ENCODE assay signal across 8 cellular contexts in the genomic region with DNA sequence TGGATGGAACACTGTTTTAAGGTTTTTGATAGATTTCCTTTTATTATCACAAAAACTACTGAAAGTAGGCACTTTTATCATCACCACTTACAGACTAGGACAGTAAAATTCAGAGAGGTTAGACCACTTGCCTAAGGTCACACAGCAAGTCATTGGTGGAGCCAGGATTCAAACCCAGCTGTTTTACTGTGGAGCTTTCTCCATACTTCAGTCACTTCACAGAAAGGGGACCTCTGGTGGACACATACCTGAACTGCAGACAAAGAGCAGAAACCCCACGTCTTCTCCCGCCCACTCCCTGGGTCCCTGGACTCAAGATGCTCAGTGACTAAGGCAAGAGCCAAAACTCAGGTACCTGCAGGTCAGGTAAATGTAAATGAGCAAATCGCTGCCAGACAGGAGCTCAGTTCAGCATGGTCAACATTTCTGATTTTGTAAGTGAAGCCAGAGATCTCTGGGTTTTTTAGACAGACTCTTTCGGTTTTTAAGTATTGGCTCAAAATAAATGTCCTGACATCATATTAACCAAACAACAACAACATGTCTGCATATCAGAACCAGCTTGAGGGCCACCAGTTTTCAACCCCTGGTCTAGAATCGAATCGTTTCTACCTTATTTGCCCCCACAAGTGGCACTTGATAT.
A peak's percentile ranks its signal among the peaks of the same experiment; 100 is the strongest.
DNase-seq lines count a peak whose midpoint lies in the region; ATAC-seq and TF ChIP-seq lines count a peak whose summit lies in the region.

No MANE protein-coding gene starts in this region.

- H3K9me3 Mint-ChIP-seq in CD14-positive monocyte (peaks cover 3 to 19% (median 10%) of the 10 kb centered on the region in 7 donors), GM23338 (no peaks in the 10 kb centered on the region; the same call in 1 of the 3 replicates)
- H3K9me3 Mint-ChIP-seq in activated T-cell treated with anti-CD3 and anti-CD28 coated beads, Interleukin-2, amount 50 U/mL, for 72 hours: peaks cover 0 to 4% of the 10 kb centered on the region in 2 donors

- no peak overlapping the region for H3K27ac ChIP-seq in GM23338 (ENCODE audit: low read depth)
- H3K27ac ChIP-seq in OCI-LY3 (ENCODE audit: low read length): no peak overlapping the region

- intact Hi-C loops in CD14-positive monocyte (cut with micrococcal nuclease): no loop called here
- intact Hi-C loops in head of caudate nucleus (cut with DNase I): no loop called here

- H3K27me3 ChIP-seq in GM23338 (ENCODE audit: insufficient read depth) (no peaks in the 10 kb centered on the region), OCI-LY3 (ENCODE audit: low read depth, low read length) (no peaks in the 10 kb centered on the region)

- TF ChIP-seq CTCF in CD14-positive monocyte (IDR thresholded peaks at IDR 0.05) (peak; percentile 74), GM23338 (conservative IDR thresholded peaks at IDR 0.05; ENCODE audit: low read depth in 2 of 2) (peak; percentile 66 to 72), OCI-LY3 (IDR thresholded peaks at IDR 0.05; ENCODE audit: low read depth, low read length) (peak; percentile 64)

- H3K9me3 ChIP-seq in OCI-LY3 (ENCODE audit: insufficient read depth, low read length): no peaks in the 10 kb centered on the region

- H3K36me3 ChIP-seq in GM23338 (ENCODE audit: insufficient read depth) (no peaks in the 10 kb centered on the region), OCI-LY3 (replicated peaks; ENCODE audit: low read depth, low read length) (no peaks in the 10 kb centered on the region)

- DNase-seq in CD14-positive monocyte (ENCODE audit: low spot score): no peak
- DNase-seq in GM23338 (ENCODE audit: low spot score): peak; percentile 91
- peak; percentile 61 to 67 for DNase-seq in activated T-cell treated with anti-CD3 and anti-CD28 coated beads, Interleukin-2, amount 50 U/mL, for 72 hours
- DNase-seq in head of caudate nucleus: peak in 27 of 42 donors; percentile 14 to 70 (median 42)
- peak; percentile 78 for DNase-seq in stimulated activated CD4-positive, alpha-beta T cell treated with anti-CD3 and anti-CD28 coated beads, Interleukin-15, amount 100 ng/mL, for 24 hours

- no peak overlapping the region for H3K4me2 ChIP-seq in GM23338
- H3K4me2 ChIP-seq in OCI-LY3 (ENCODE audit: low read length): no peak overlapping the region

- H3F3A ChIP-seq in GM23338 (replicated peaks; ENCODE audit: low read depth): no peaks in the 10 kb centered on the region

- H3K27me3 Mint-ChIP-seq in CD14-positive monocyte (ENCODE audit: low read depth in 3 of 3) (peaks cover 1 to 6% (median 4%) of the 10 kb centered on the region in 3 donors), GM23338 (ENCODE audit: insufficient read depth, low read depth, poor library complexity) (peaks cover 5% of the 10 kb centered on the region)
- peaks cover under 1% of the 10 kb centered on the region for H3K27me3 Mint-ChIP-seq in activated T-cell treated with anti-CD3 and anti-CD28 coated beads, Interleukin-2, amount 50 U/mL, for 72 hours (ENCODE audit: low read depth)

- no peaks in the 10 kb centered on the region for H3K4me1 Mint-ChIP-seq in CD14-positive monocyte
- peaks cover 2% of the 10 kb centered on the region; the same call in 2 of the 3 replicates for H3K4me1 Mint-ChIP-seq in GM23338
- H3K4me1 Mint-ChIP-seq in activated T-cell treated with anti-CD3 and anti-CD28 coated beads, Interleukin-2, amount 50 U/mL, for 72 hours (ENCODE audit: low read depth): no peaks in the 10 kb centered on the region

- H3K4me3 Mint-ChIP-seq in CD14-positive monocyte (no peak overlapping the region), GM23338 (no peak overlapping the region)
- H3K4me3 Mint-ChIP-seq in activated T-cell treated with anti-CD3 and anti-CD28 coated beads, Interleukin-2, amount 50 U/mL, for 72 hours: no peak overlapping the region

- H2AFZ ChIP-seq in GM23338 (no peak overlapping the region), OCI-LY3 (ENCODE audit: low read depth, low read length) (no peak overlapping the region)

- no peaks in the 10 kb centered on the region for H3K9me2 ChIP-seq in GM23338 (ENCODE audit: insufficient read depth)

- ATAC-seq in GM23338 (peak; percentile 73), HG03095 (IDR thresholded peaks at IDR 0.05; ENCODE audit: unreplicated experiment) (no peak), HG03432 (IDR thresholded peaks at IDR 0.05; ENCODE audit: unreplicated experiment) (no peak)
- peak in 1 of 2 donors; percentile 36 for ATAC-seq in activated T-cell treated with anti-CD3 and anti-CD28 coated beads, Interleukin-2, amount 50 U/mL, for 72 hours (replicated peaks in 1 of 2)

- H3K9ac ChIP-seq in OCI-LY3 (ENCODE audit: low read length): no peak overlapping the region

- H3K27ac Mint-ChIP-seq in CD14-positive monocyte (no peak overlapping the region), GM23338 (no peak overlapping the region)
- no peak overlapping the region for H3K27ac Mint-ChIP-seq in activated T-cell treated with anti-CD3 and anti-CD28 coated beads, Interleukin-2, amount 50 U/mL, for 72 hours

- H4K20me1 ChIP-seq in GM23338 (replicated peaks; ENCODE audit: insufficient read depth) (no peaks in the 10 kb centered on the region), OCI-LY3 (ENCODE audit: insufficient read depth, low read length) (no peaks in the 10 kb centered on the region)

- H3K4me1 ChIP-seq in GM23338 (ENCODE audit: insufficient read depth): no peaks in the 10 kb centered on the region
- H3K4me1 ChIP-seq in OCI-LY3 (ENCODE audit: low read length): no peaks in the 10 kb centered on the region

- H3K4me3 ChIP-seq in GM23338: no peak overlapping the region
- H3K4me3 ChIP-seq in OCI-LY3 (ENCODE audit: low read length): no peak overlapping the region

- no peaks in the 10 kb centered on the region for H3K36me3 Mint-ChIP-seq in CD14-positive monocyte
- no peaks in the 10 kb centered on the region for H3K36me3 Mint-ChIP-seq in GM23338 (ENCODE audit: low read depth)
- H3K36me3 Mint-ChIP-seq in activated T-cell treated with anti-CD3 and anti-CD28 coated beads, Interleukin-2, amount 50 U/mL, for 72 hours (ENCODE audit: insufficient read depth in 2 of 2): peaks cover 0 to 2% of the 10 kb centered on the region in 2 donors

- H3K79me2 ChIP-seq in GM23338 (replicated peaks; ENCODE audit: insufficient read depth) (no peaks in the 10 kb centered on the region), OCI-LY3 (ENCODE audit: low read length) (no peaks in the 10 kb centered on the region)

TF ChIP-seq in GM23338, 12 proteins besides CTCF, POLR2A, EP300 and RAD21 (continues in another document):
- TF ChIP-seq ZNF114 (CRISPR knock-in tag; IDR thresholded peaks at IDR 0.05) (no peak), JUNB (IDR thresholded peaks at IDR 0.05; ENCODE audit: unreplicated experiment) (no peak), POLR2AphosphoS5 (IDR thresholded peaks at IDR 0.05; ENCODE audit: low read depth) (no peak), STAT1 (IDR thresholded peaks at IDR 0.05; ENCODE audit: unreplicated experiment) (no peak), NANOG (IDR thresholded peaks at IDR 0.05; ENCODE audit: borderline replicate concordance) (no peak)
- TF ChIP-seq, protein P1, sequence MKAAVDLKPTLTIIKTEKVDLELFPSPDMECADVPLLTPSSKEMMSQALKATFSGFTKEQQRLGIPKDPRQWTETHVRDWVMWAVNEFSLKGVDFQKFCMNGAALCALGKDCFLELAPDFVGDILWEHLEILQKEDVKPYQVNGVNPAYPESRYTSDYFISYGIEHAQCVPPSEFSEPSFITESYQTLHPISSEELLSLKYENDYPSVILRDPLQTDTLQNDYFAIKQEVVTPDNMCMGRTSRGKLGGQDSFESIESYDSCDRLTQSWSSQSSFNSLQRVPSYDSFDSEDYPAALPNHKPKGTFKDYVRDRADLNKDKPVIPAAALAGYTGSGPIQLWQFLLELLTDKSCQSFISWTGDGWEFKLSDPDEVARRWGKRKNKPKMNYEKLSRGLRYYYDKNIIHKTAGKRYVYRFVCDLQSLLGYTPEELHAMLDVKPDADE (IDR thresholded peaks at IDR 0.05): no peak
